In genomic region chr12:67873355-67873754, GRCh38 we compare ENCODE assay signal across 1 cellular context.
TF ChIP-seq lines count a peak whose summit lies in the region.

No MANE protein-coding gene starts in this region.

TF ChIP-seq in SK-N-SH, 30 proteins besides CTCF, POLR2A, EP300 and RAD21 (continued from another document):
- no peak for TF ChIP-seq YY1 (IDR thresholded peaks at IDR 0.05; ENCODE audit: low read depth)
- no peak for TF ChIP-seq TAF1 (IDR thresholded peaks at IDR 0.05; ENCODE audit: borderline replicate concordance, low read depth, low read length)
- TF ChIP-seq MAX (IDR thresholded peaks at IDR 0.05; ENCODE audit: low read depth): no peak
